8 cellular contexts compared by ENCODE assay signal in genomic region chr3:167380004-167380689, GRCh38. TPM values are rescaled to one million over a fixed set of nuclear protein-coding genes. Genes with fewer than 3 reads are reported as not detected.
DNase-seq lines count a peak whose midpoint lies in the region; ATAC-seq, FAIRE-seq and TF ChIP-seq lines count a peak whose summit lies in the region.

Gene ZBBX (minus strand): TSS chr3:167380297. CDS start chr3:167372901, 7,396 bp downstream.

- no peaks in the 10 kb centered on the region for H3K9me3 ChIP-seq in mammary epithelial cell (replicated peaks; ENCODE audit: insufficient read depth, low read length)

- WGBS in mammary epithelial cell (ENCODE audit: low coverage, missing lambda C conversion rate) = 6% methylated on average over 19 of the region's 28 CpGs

- H3K4me1 ChIP-seq in mammary epithelial cell (ENCODE audit: insufficient read depth, low read length) = peaks cover 4% of the 10 kb centered on the region

- CTCF ChIA-PET in mammary epithelial cell (lab: Charles Lee; ENCODE audit: low non-redundant PET) = interaction anchor here (0.5 to 2.0 kb wide), 5 partner anchors 16 to 502 kb away, joined by 3 to 14 read pairs (median 4); no protein-coding TSS in a partner anchor

- H3K27ac ChIP-seq in VCaP = no peak within 1 kb of the TSS
- H3K27ac ChIP-seq in mammary epithelial cell (ENCODE audit: insufficient read depth, low read depth, low read length) = no peak within 1 kb of the TSS

- TF ChIP-seq CTCF in VCaP (conservative IDR thresholded peaks at IDR 0.05) (peak; percentile 94), mammary epithelial cell (conservative IDR thresholded peaks at IDR 0.05 in 1 of 2, IDR thresholded peaks at IDR 0.05 in 1 of 2; ENCODE audit: extremely low read depth in 1 of 2, insufficient read depth in 1 of 2, low read depth in 1 of 2, low read length in 2 of 2) (peak; percentile 93 to 97)

- no peaks in the 10 kb centered on the region for H4K20me1 ChIP-seq in mammary epithelial cell (ENCODE audit: insufficient read depth, low read length)

- peak; percentile 86 for DNase-seq in NCI-H2171 treated with DMSO at 0.1 percent for 48 hours (lab: John Stamatoyannopoulos, UW)
- peak; percentile 77 for DNase-seq in mammary epithelial cell
- DNase-seq in inferior parietal cortex (ENCODE audit: extremely low spot score) = peak; percentile 97
- peak; percentile 75 to 84 for DNase-seq in stimulated activated CD4-positive, alpha-beta T cell treated with anti-CD3 and anti-CD28 coated beads, Interleukin-12 subunit alpha, Interleukin-12 subunit beta, amount 100 ng/mL, for 24 hours (ENCODE audit: low read depth in 2 of 2)

- intact Hi-C loops in mammary epithelial cell (cut with micrococcal nuclease) = loop anchor here (1.0 kb wide), 2 partner anchors 361 to 502 kb away; no protein-coding TSS in a partner anchor

- peak within 1 kb of the TSS; percentile 95 for H3K4me2 ChIP-seq in mammary epithelial cell (ENCODE audit: insufficient read depth, low read depth, low read length)

- in situ Hi-C loops in mammary epithelial cell (cut with MboI; ENCODE audit: low sequenced_read_pairs in 2 of 2) = no loop called here

- H3K36me3 ChIP-seq in mammary epithelial cell (ENCODE audit: insufficient read depth, low read length) = no peaks in the 10 kb centered on the region

- H3K27me3 ChIP-seq in mammary epithelial cell (ENCODE audit: insufficient read depth, low read length) = no peaks in the 10 kb centered on the region

- peak within 1 kb of the TSS; percentile 89 for H2AFZ ChIP-seq in mammary epithelial cell (ENCODE audit: low read depth, low read length)

- no TSS peak for BruUV-seq in mammary epithelial cell (replicated peaks; lab: Mats Ljungman, UMichigan)

- dilution Hi-C loops in mammary epithelial cell (cut with HindIII; ENCODE audit: low sequenced_read_pairs) = no loop called here

- ATAC-seq in GM18867 (IDR thresholded peaks at IDR 0.05; ENCODE audit: unreplicated experiment) (peak; percentile 100), HG03108 (IDR thresholded peaks at IDR 0.05; ENCODE audit: unreplicated experiment) (peak; percentile 100)

- H3K4me3 ChIP-seq in mammary epithelial cell (replicated peaks in 1 of 3; ENCODE audit: insufficient read depth in 1 of 3, low read depth in 2 of 3, low read length in 3 of 3) = peak within 1 kb of the TSS; percentile 20 to 52 (median 51)

- FAIRE-seq in A204.1 (lab: Jason Lieb, UNC) = peak; percentile 66

- H3K79me2 ChIP-seq in mammary epithelial cell (ENCODE audit: insufficient read depth, low read length) = no peaks in the 10 kb centered on the region

- no peak within 1 kb of the TSS for H3K9ac ChIP-seq in mammary epithelial cell (ENCODE audit: insufficient read depth, low read length)

RNA-seq across cellular contexts. Expression of gene ZBBX, which starts in this region (rescaled TPM):
- not detected for total RNA-seq in mammary epithelial cell
- polyA plus RNA-seq in mammary epithelial cell = not detected
- not detected for polyA minus RNA-seq in mammary epithelial cell

Comparison
In these comparisons a context has a peak if more than half of its experiments do, and no peak if none do; other contexts are left out.
1. Peak in DNase-seq, H3K4me3 ChIP-seq and H3K4me2 ChIP-seq in mammary epithelial cell; RNA of the gene not detected or under 1 TPM.